Comparison of ENCODE assay signal across 8 cellular contexts in genomic region chr10:43408331-43408709, GRCh38. TPM values are rescaled to one million over a fixed set of nuclear protein-coding genes. Genes with fewer than 3 reads are reported as not detected.
A peak's percentile ranks its signal among the peaks of the same experiment; 100 is the strongest.
DNase-seq lines count a peak whose midpoint lies in the region; ATAC-seq lines count a peak whose summit lies in the region.

No MANE protein-coding gene starts in this region.

- H3K9me3 Mint-ChIP-seq in naive B cell: no peaks in the 10 kb centered on the region

- H3K27me3 Mint-ChIP-seq in naive B cell: no peaks in the 10 kb centered on the region

- peak overlapping the region; percentile 95 for H3K27ac ChIP-seq in caudate nucleus (ENCODE audit: low read depth, low read length)

- peak overlapping the region; percentile 99 to 100 (median 100) for H3K27ac Mint-ChIP-seq in naive B cell

- peak overlapping the region; percentile 96 to 100 (median 99) for H3K4me3 Mint-ChIP-seq in naive B cell

- peak; percentile 1 for ATAC-seq in HG03571 (IDR thresholded peaks at IDR 0.05; ENCODE audit: unreplicated experiment)
- peak in 1 of 2 donors; percentile 0 for ATAC-seq in naive B cell (ENCODE audit: low read depth in 2 of 2)
- ATAC-seq in GM21825 (IDR thresholded peaks at IDR 0.05; ENCODE audit: unreplicated experiment): no peak

- DNase-seq in caudate nucleus (lab: John Stamatoyannopoulos, UW) (peak in 1 of 61 donors; percentile 45), naive B cell (no peak), NCI-H1105 treated with DMSO at 0.1 percent for 48 hours (lab: John Stamatoyannopoulos, UW) (no peak), 8988T (no peak), NCI-H1930 (lab: John Stamatoyannopoulos, UW) (no peak)

- H3K36me3 Mint-ChIP-seq in naive B cell: no peaks in the 10 kb centered on the region

- H3K4me3 ChIP-seq in GM08714 (ENCODE audit: low read length): peak overlapping the region; percentile 88

- H3K4me1 Mint-ChIP-seq in naive B cell: peaks cover 31 to 65% (median 54%) of the 10 kb centered on the region in 3 donors

RNA-seq across cellular contexts. Expression of gene HNRNPF, which starts 0.7 kb away (rescaled TPM):
- polyA plus RNA-seq in naive B cell (ENCODE audit: low read depth in 6 of 6): 100 to 1,000 TPM; 166 to 228 (median 215) TPM

RNA-seq across cellular contexts. Expression of gene ZNF487, which starts 28.6 kb away (rescaled TPM):
- 10 to 100 TPM in 2 of 6 donors, 1 to 10 TPM in 4; 5.6 to 18.3 (median 9.2) TPM for polyA plus RNA-seq in naive B cell (ENCODE audit: low read depth in 6 of 6)

RNA-seq across cellular contexts. Expression of gene FXYD4, which starts 36.9 kb away (rescaled TPM):
- not detected for polyA plus RNA-seq in naive B cell (ENCODE audit: low read depth in 6 of 6)
